Comparison of ENCODE assay signal across 8 cellular contexts in the genomic region with DNA sequence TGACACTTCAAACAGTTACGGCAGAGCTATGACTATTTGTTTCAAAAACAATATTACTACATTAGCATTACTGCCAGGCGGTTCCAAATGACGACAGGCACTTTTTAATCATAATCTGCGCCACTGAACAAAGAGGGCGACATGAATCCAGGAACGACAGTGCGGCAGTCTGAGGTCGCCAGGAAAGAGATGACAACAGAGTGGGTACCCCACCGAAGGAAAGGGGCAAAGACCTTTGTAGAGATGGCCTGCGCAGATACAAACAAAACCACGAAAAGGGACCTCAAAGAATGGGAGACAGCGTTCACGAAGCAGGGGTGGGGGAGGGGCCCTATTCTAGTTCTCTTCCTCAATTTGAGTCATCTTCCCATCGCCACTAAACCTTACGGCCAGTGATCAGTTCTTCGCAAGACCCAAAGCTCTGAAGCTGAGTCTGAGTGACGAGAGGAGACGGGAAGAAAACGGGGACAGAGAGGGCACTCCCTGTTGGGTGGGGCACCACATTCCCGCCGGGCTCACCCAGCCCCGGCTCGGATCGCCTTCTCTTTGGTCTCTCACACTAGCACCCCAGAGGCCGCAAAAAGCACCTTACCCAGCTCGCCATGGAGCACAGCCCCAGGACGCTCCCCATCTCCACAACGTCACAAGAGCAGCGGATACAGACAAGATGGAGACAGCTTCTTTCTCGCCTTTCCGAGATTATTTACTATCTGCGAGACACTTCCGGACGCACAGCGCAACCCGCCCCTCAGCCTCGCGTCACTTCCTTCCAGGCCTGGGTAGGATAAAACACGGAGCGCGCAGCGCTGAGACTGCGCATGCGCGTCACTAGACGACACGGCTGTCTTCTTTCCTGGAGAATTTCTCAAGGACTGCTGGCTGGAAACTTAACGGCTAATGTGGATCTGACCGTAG. TPM values are rescaled to one million over a fixed set of nuclear protein-coding genes. Genes with fewer than 3 reads are reported as not detected.
DNase-seq lines count a peak whose midpoint lies in the region; ATAC-seq and TF ChIP-seq lines count a peak whose summit lies in the region.

SERINC1 (minus strand) TSS at position 701 of the 915 bp plus-strand sequence; CDS start at position 631, 70 bp downstream.

- H3K4me1 Mint-ChIP-seq in CD8-positive, alpha-beta T cell (ENCODE audit: low read depth), result peaks cover 46% of the 10 kb centered on the region

- peak; percentile 93 for ATAC-seq in CD8-positive, alpha-beta T cell
- ATAC-seq in GM19467 (IDR thresholded peaks at IDR 0.05; ENCODE audit: unreplicated experiment) (peak; percentile 100), lower lobe of right lung (peak; percentile 99)

- H3K36me3 Mint-ChIP-seq in CD8-positive, alpha-beta T cell, result peaks cover 43% of the 10 kb centered on the region

- peak within 1 kb of the TSS; percentile 92 for H3K4me3 ChIP-seq in CD8-positive, alpha-beta T cell (ENCODE audit: low read depth, low read length)
- H3K4me3 ChIP-seq in lower lobe of right lung, result peak within 1 kb of the TSS; percentile 79

- no peaks in the 10 kb centered on the region for H3K36me3 ChIP-seq in CD8-positive, alpha-beta T cell (ENCODE audit: insufficient read depth, low read length)
- H3K36me3 ChIP-seq in lower lobe of right lung, result peaks cover under 1% of the 10 kb centered on the region

- no peaks in the 10 kb centered on the region for H3K9me3 Mint-ChIP-seq in CD8-positive, alpha-beta T cell

- TF ChIP-seq CTCF in CD8-positive, alpha-beta T cell (IDR thresholded peaks at IDR 0.05), result no peak
- TF ChIP-seq CTCF in lower lobe of right lung (IDR thresholded peaks at IDR 0.05), result no peak

- H3K27ac Mint-ChIP-seq in CD8-positive, alpha-beta T cell, result peak within 1 kb of the TSS; percentile 100

- H3K9me3 ChIP-seq in CD8-positive, alpha-beta T cell (ENCODE audit: low read length), result no peaks in the 10 kb centered on the region
- no peaks in the 10 kb centered on the region for H3K9me3 ChIP-seq in lower lobe of right lung

- no peaks in the 10 kb centered on the region for H3K27me3 ChIP-seq in CD8-positive, alpha-beta T cell (ENCODE audit: insufficient read depth, low read length)
- H3K27me3 ChIP-seq in lower lobe of right lung (ENCODE audit: low read depth), result no peaks in the 10 kb centered on the region

- POLR2A ChIA-PET in CD8-positive, alpha-beta T cell (lab: Charles Lee), result interaction anchor here (0.7 to 2.4 kb wide), 14 partner anchors 12 to 90 kb away, joined by 3 to 12 read pairs (median 4); partner anchors contain the start of gene HSF2

- no peaks in the 10 kb centered on the region for H3K27me3 Mint-ChIP-seq in CD8-positive, alpha-beta T cell (ENCODE audit: low read depth)

- CTCF ChIA-PET in CD8-positive, alpha-beta T cell (lab: Charles Lee), result interaction anchor here (1.0 to 2.5 kb wide), 7 partner anchors 20 to 90 kb away, joined by 3 to 9 read pairs (median 4); no protein-coding TSS in a partner anchor

- intact Hi-C loops in CD8-positive, alpha-beta T cell (cut with DNase I, micrococcal nuclease), result loop anchor here (1.0 to 10.0 kb wide), 5 partner anchors 63 to 1137 kb away; partner anchors contain the start of genes HSF2 (in 2 of the 2) and TBC1D32 (in 2 of the 2)
- intact Hi-C loops in lower lobe of right lung (cut with DNase I), result no loop called here

- H3K4me1 ChIP-seq in CD8-positive, alpha-beta T cell (ENCODE audit: insufficient read depth, low read length), result peaks cover 35% of the 10 kb centered on the region
- peaks cover 46% of the 10 kb centered on the region for H3K4me1 ChIP-seq in lower lobe of right lung

- peak; percentile 86 to 95 (median 92) for DNase-seq in CD8-positive, alpha-beta T cell
- DNase-seq in HS-27A (ENCODE audit: low read depth) (peak; percentile 91), NK-92 (lab: John Stamatoyannopoulos, UW; ENCODE audit: unreplicated experiment) (peak; percentile 75), lower lobe of right lung (peak; percentile 97)
- DNase-seq in activated CD8-positive, alpha-beta memory T cell treated with anti-CD3 and anti-CD28 coated beads for 1 hour (ENCODE audit: extremely low read depth in 1 of 2, low read depth in 1 of 2), result peak; percentile 86 to 87
- DNase-seq in effector CD4-positive, alpha-beta T cell, result peak; percentile 91
- DNase-seq in stimulated activated CD4-positive, alpha-beta T cell treated with anti-CD3 and anti-CD28 coated beads, TNF-alpha, amount 100 ng/mL, for 24 hours (ENCODE audit: low read depth in 3 of 3), result peak; percentile 87 to 88 (median 88)

- H3K27ac ChIP-seq in CD8-positive, alpha-beta T cell (ENCODE audit: low read depth, low read length), result peak within 1 kb of the TSS; percentile 99
- H3K27ac ChIP-seq in lower lobe of right lung, result peak within 1 kb of the TSS; percentile 98

- peak within 1 kb of the TSS; percentile 99 for H3K4me3 Mint-ChIP-seq in CD8-positive, alpha-beta T cell

RNA-seq across cellular contexts. Expression of gene SERINC1, which starts in this region (rescaled TPM):
- total RNA-seq in CD8-positive, alpha-beta T cell, result 100 to 1,000 TPM; 222 to 228 TPM
- total RNA-seq in lower lobe of right lung, result 216 TPM

Comparison
In these comparisons a context has a peak if more than half of its experiments do, and no peak if none do; other contexts are left out.
1. Peak in every context shown above with its lines: DNase-seq, ATAC-seq, H3K4me3 ChIP-seq and H3K27ac ChIP-seq.